1 cellular context compared by ENCODE assay signal in the genomic region with DNA sequence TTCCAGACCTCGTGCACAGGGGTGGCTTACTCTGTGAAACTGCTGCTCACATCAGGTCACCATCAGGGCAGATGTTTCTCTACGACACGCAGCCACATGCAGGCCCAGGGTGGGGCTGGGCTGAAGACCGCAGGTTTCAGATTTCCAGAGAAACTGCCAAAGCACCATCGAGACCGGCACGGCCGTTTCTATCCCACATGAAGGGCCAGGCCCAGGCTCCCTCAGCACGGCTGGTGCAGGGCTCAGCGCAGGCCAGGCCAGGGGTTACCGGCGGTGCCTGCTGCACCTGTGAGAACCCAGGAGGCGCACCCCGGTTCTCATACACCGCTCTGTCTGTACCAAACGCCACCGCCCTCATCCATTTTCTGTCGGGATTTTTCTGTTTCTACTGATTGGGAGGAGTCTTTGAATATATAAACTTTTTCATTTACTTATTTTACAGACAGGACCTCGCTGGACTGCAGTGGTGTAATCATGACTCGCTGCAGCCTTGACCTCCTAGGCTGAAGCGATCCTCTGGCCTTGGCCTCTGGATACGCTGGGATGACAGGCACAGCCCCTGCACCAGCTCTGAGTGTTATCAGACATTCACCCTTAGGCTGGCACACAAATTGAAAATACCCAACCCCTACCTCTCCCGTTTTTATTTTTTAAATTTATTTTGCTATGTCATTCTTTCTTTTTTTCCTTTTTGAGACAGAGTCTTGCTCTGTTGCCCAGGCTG.
TF ChIP-seq lines count a peak whose summit lies in the region.

No MANE protein-coding gene starts in this region.

TF ChIP-seq in SK-N-SH, 30 proteins besides CTCF, POLR2A, EP300 and RAD21 (continued from another document):
- TF ChIP-seq REST (IDR thresholded peaks at IDR 0.05; ENCODE audit: low read depth, low read length), result no peak
- TF ChIP-seq MXI1 (IDR thresholded peaks at IDR 0.05; ENCODE audit: low read depth, low read length), result no peak
- no peak for TF ChIP-seq SMC3 (IDR thresholded peaks at IDR 0.05; ENCODE audit: low read depth, low read length)
- TF ChIP-seq FOXM1 (IDR thresholded peaks at IDR 0.05; ENCODE audit: low read depth), result no peak
- TF ChIP-seq CHD2 (IDR thresholded peaks at IDR 0.05; ENCODE audit: low read length, partially characterized antibody), result no peak
- no peak for TF ChIP-seq TEAD4 (IDR thresholded peaks at IDR 0.05; ENCODE audit: borderline replicate concordance, insufficient read depth)
- TF ChIP-seq, protein P1, sequence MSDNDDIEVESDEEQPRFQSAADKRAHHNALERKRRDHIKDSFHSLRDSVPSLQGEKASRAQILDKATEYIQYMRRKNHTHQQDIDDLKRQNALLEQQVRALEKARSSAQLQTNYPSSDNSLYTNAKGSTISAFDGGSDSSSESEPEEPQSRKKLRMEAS (IDR thresholded peaks at IDR 0.05; ENCODE audit: low read depth), result no peak
- TF ChIP-seq POLR2AphosphoS5 (IDR thresholded peaks at IDR 0.05; ENCODE audit: low read depth, low read length), result no peak
- TF ChIP-seq USF2 (IDR thresholded peaks at IDR 0.05; ENCODE audit: borderline replicate concordance, low read depth, low read length), result no peak
- no peak for TF ChIP-seq RFX5 (IDR thresholded peaks at IDR 0.05; ENCODE audit: low read length)
- TF ChIP-seq GATA2 (CRISPR knock-in tag; IDR thresholded peaks at IDR 0.05), result no peak
- TF ChIP-seq, protein P2, sequence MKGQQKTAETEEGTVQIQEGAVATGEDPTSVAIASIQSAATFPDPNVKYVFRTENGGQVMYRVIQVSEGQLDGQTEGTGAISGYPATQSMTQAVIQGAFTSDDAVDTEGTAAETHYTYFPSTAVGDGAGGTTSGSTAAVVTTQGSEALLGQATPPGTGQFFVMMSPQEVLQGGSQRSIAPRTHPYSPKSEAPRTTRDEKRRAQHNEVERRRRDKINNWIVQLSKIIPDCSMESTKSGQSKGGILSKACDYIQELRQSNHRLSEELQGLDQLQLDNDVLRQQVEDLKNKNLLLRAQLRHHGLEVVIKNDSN (IDR thresholded peaks at IDR 0.05; ENCODE audit: borderline replicate concordance, low read depth), result no peak
- TF ChIP-seq RCOR1 (IDR thresholded peaks at IDR 0.05; ENCODE audit: low read length), result no peak
- no peak for TF ChIP-seq SIN3A (IDR thresholded peaks at IDR 0.05; ENCODE audit: borderline replicate concordance, low read depth, low read length)
- no peak for TF ChIP-seq FOXJ3 (CRISPR knock-in tag; IDR thresholded peaks at IDR 0.05)
